Comparison of ENCODE assay signal across 1 cellular context in genomic region chr17:43360739-43361498, GRCh38.
A peak's percentile ranks its signal among the peaks of the same experiment; 100 is the strongest.
TF ChIP-seq lines count a peak whose summit lies in the region.

No MANE protein-coding gene starts in this region.

TF ChIP-seq in HepG2, 621 proteins besides CTCF, POLR2A, EP300 and RAD21 (continued from another document and continues in another):
- TF ChIP-seq, protein P1, sequence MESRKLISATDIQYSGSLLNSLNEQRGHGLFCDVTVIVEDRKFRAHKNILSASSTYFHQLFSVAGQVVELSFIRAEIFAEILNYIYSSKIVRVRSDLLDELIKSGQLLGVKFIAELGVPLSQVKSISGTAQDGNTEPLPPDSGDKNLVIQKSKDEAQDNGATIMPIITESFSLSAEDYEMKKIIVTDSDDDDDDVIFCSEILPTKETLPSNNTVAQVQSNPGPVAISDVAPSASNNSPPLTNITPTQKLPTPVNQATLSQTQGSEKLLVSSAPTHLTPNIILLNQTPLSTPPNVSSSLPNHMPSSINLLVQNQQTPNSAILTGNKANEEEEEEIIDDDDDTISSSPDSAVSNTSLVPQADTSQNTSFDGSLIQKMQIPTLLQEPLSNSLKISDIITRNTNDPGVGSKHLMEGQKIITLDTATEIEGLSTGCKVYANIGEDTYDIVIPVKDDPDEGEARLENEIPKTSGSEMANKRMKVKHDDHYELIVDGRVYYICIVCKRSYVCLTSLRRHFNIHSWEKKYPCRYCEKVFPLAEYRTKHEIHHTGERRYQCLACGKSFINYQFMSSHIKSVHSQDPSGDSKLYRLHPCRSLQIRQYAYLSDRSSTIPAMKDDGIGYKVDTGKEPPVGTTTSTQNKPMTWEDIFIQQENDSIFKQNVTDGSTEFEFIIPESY (CRISPR knock-in tag; IDR thresholded peaks at IDR 0.05) = peak; percentile 72
- TF ChIP-seq, protein P2, sequence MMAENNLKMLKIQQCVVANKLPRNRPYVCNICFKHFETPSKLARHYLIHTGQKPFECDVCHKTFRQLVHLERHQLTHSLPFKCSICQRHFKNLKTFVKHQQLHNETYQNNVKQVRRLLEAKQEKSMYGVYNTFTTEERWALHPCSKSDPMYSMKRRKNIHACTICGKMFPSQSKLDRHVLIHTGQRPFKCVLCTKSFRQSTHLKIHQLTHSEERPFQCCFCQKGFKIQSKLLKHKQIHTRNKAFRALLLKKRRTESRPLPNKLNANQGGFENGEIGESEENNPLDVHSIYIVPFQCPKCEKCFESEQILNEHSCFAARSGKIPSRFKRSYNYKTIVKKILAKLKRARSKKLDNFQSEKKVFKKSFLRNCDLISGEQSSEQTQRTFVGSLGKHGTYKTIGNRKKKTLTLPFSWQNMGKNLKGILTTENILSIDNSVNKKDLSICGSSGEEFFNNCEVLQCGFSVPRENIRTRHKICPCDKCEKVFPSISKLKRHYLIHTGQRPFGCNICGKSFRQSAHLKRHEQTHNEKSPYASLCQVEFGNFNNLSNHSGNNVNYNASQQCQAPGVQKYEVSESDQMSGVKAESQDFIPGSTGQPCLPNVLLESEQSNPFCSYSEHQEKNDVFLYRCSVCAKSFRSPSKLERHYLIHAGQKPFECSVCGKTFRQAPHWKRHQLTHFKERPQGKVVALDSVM (CRISPR knock-in tag; IDR thresholded peaks at IDR 0.05) = peak; percentile 66
- TF ChIP-seq WIZ (CRISPR knock-in tag; IDR thresholded peaks at IDR 0.05) (peak; percentile 46; the same call in 1 of the 2 replicates), TRIM24 (CRISPR knock-in tag; IDR thresholded peaks at IDR 0.05) (no peak), ZNF326 (CRISPR knock-in tag; IDR thresholded peaks at IDR 0.05; ENCODE audit: borderline replicate concordance) (no peak), ZNF567 (CRISPR knock-in tag; IDR thresholded peaks at IDR 0.05; ENCODE audit: borderline replicate concordance) (peak; percentile 93; the same call in 1 of the 2 replicates), BCL3 (CRISPR knock-in tag; IDR thresholded peaks at IDR 0.05) (peak; percentile 69; the same call in 1 of the 2 replicates), MBD4 (IDR thresholded peaks at IDR 0.05; ENCODE audit: borderline replicate concordance, low read length) (peak; percentile 100), MED8 (CRISPR knock-in tag; IDR thresholded peaks at IDR 0.05; ENCODE audit: insufficient replicate concordance) (peak; percentile 99), SIX1 (CRISPR knock-in tag; IDR thresholded peaks at IDR 0.05; ENCODE audit: borderline replicate concordance) (peak; percentile 82; the same call in 1 of the 2 replicates), CCAR2 (optimal IDR thresholded peaks at IDR 0.05; ENCODE audit: low read depth, low read length) (no peak), ZNF33B (CRISPR knock-in tag; IDR thresholded peaks at IDR 0.05) (peak; percentile 71; the same call in 1 of the 2 replicates), ZNF317 (CRISPR knock-in tag; IDR thresholded peaks at IDR 0.05) (peak; percentile 62; the same call in 1 of the 2 replicates), TBX3 (IDR thresholded peaks at IDR 0.05; ENCODE audit: borderline replicate concordance) (peak; percentile 49), SIN3B (IDR thresholded peaks at IDR 0.05; ENCODE audit: low read length) (peak; percentile 69; the same call in 1 of the 2 replicates), EHMT2 (IDR thresholded peaks at IDR 0.05; ENCODE audit: borderline replicate concordance, low read depth, low read length) (no peak), KLF12 (CRISPR knock-in tag; IDR thresholded peaks at IDR 0.05; ENCODE audit: borderline replicate concordance) (no peak), GFI1 (CRISPR knock-in tag; IDR thresholded peaks at IDR 0.05; ENCODE audit: borderline replicate concordance) (peak; percentile 52), ZNF34 (CRISPR knock-in tag; IDR thresholded peaks at IDR 0.05; ENCODE audit: borderline replicate concordance) (peak; percentile 76; the same call in 1 of the 2 replicates)
- TF ChIP-seq, protein P3, sequence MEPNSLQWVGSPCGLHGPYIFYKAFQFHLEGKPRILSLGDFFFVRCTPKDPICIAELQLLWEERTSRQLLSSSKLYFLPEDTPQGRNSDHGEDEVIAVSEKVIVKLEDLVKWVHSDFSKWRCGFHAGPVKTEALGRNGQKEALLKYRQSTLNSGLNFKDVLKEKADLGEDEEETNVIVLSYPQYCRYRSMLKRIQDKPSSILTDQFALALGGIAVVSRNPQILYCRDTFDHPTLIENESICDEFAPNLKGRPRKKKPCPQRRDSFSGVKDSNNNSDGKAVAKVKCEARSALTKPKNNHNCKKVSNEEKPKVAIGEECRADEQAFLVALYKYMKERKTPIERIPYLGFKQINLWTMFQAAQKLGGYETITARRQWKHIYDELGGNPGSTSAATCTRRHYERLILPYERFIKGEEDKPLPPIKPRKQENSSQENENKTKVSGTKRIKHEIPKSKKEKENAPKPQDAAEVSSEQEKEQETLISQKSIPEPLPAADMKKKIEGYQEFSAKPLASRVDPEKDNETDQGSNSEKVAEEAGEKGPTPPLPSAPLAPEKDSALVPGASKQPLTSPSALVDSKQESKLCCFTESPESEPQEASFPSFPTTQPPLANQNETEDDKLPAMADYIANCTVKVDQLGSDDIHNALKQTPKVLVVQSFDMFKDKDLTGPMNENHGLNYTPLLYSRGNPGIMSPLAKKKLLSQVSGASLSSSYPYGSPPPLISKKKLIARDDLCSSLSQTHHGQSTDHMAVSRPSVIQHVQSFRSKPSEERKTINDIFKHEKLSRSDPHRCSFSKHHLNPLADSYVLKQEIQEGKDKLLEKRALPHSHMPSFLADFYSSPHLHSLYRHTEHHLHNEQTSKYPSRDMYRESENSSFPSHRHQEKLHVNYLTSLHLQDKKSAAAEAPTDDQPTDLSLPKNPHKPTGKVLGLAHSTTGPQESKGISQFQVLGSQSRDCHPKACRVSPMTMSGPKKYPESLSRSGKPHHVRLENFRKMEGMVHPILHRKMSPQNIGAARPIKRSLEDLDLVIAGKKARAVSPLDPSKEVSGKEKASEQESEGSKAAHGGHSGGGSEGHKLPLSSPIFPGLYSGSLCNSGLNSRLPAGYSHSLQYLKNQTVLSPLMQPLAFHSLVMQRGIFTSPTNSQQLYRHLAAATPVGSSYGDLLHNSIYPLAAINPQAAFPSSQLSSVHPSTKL (CRISPR knock-in tag; IDR thresholded peaks at IDR 0.05) = peak; percentile 75
- TF ChIP-seq, protein P4, sequence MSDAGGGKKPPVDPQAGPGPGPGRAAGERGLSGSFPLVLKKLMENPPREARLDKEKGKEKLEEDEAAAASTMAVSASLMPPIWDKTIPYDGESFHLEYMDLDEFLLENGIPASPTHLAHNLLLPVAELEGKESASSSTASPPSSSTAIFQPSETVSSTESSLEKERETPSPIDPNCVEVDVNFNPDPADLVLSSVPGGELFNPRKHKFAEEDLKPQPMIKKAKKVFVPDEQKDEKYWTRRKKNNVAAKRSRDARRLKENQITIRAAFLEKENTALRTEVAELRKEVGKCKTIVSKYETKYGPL (CRISPR knock-in tag; IDR thresholded peaks at IDR 0.05) = peak; percentile 83
- TF ChIP-seq, protein P5, sequence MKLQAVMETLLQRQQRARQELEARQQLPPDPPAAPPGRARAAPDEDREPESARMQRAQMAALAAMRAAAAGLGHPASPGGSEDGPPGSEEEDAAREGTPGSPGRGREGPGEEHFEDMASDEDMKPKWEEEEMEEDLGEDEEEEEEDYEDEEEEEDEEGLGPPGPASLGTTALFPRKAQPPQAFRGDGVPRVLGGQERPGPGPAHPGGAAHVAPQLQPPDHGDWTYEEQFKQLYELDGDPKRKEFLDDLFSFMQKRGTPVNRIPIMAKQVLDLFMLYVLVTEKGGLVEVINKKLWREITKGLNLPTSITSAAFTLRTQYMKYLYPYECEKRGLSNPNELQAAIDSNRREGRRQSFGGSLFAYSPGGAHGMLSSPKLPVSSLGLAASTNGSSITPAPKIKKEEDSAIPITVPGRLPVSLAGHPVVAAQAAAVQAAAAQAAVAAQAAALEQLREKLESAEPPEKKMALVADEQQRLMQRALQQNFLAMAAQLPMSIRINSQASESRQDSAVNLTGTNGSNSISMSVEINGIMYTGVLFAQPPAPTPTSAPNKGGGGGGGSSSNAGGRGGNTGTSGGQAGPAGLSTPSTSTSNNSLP (IDR thresholded peaks at IDR 0.05; ENCODE audit: low read depth, low read length) = 0 out of 2 replicates have a peak, but pooled peaks have one; percentile 39
- TF ChIP-seq, protein P6, sequence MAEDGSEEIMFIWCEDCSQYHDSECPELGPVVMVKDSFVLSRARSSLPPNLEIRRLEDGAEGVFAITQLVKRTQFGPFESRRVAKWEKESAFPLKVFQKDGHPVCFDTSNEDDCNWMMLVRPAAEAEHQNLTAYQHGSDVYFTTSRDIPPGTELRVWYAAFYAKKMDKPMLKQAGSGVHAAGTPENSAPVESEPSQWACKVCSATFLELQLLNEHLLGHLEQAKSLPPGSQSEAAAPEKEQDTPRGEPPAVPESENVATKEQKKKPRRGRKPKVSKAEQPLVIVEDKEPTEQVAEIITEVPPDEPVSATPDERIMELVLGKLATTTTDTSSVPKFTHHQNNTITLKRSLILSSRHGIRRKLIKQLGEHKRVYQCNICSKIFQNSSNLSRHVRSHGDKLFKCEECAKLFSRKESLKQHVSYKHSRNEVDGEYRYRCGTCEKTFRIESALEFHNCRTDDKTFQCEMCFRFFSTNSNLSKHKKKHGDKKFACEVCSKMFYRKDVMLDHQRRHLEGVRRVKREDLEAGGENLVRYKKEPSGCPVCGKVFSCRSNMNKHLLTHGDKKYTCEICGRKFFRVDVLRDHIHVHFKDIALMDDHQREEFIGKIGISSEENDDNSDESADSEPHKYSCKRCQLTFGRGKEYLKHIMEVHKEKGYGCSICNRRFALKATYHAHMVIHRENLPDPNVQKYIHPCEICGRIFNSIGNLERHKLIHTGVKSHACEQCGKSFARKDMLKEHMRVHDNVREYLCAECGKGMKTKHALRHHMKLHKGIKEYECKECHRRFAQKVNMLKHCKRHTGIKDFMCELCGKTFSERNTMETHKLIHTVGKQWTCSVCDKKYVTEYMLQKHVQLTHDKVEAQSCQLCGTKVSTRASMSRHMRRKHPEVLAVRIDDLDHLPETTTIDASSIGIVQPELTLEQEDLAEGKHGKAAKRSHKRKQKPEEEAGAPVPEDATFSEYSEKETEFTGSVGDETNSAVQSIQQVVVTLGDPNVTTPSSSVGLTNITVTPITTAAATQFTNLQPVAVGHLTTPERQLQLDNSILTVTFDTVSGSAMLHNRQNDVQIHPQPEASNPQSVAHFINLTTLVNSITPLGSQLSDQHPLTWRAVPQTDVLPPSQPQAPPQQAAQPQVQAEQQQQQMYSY (CRISPR knock-in tag; IDR thresholded peaks at IDR 0.05) = no peak; the same call in 1 of the 2 replicates
- TF ChIP-seq, protein P7, sequence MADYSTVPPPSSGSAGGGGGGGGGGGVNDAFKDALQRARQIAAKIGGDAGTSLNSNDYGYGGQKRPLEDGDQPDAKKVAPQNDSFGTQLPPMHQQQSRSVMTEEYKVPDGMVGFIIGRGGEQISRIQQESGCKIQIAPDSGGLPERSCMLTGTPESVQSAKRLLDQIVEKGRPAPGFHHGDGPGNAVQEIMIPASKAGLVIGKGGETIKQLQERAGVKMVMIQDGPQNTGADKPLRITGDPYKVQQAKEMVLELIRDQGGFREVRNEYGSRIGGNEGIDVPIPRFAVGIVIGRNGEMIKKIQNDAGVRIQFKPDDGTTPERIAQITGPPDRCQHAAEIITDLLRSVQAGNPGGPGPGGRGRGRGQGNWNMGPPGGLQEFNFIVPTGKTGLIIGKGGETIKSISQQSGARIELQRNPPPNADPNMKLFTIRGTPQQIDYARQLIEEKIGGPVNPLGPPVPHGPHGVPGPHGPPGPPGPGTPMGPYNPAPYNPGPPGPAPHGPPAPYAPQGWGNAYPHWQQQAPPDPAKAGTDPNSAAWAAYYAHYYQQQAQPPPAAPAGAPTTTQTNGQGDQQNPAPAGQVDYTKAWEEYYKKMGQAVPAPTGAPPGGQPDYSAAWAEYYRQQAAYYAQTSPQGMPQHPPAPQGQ (CRISPR knock-in tag; IDR thresholded peaks at IDR 0.05; ENCODE audit: borderline replicate concordance) = peak; percentile 100
- TF ChIP-seq, protein P8, sequence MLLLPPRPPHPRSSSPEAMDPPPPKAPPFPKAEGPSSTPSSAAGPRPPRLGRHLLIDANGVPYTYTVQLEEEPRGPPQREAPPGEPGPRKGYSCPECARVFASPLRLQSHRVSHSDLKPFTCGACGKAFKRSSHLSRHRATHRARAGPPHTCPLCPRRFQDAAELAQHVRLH (CRISPR knock-in tag; IDR thresholded peaks at IDR 0.05; ENCODE audit: borderline replicate concordance, low read depth) = peak; percentile 95
- TF ChIP-seq, protein P9, sequence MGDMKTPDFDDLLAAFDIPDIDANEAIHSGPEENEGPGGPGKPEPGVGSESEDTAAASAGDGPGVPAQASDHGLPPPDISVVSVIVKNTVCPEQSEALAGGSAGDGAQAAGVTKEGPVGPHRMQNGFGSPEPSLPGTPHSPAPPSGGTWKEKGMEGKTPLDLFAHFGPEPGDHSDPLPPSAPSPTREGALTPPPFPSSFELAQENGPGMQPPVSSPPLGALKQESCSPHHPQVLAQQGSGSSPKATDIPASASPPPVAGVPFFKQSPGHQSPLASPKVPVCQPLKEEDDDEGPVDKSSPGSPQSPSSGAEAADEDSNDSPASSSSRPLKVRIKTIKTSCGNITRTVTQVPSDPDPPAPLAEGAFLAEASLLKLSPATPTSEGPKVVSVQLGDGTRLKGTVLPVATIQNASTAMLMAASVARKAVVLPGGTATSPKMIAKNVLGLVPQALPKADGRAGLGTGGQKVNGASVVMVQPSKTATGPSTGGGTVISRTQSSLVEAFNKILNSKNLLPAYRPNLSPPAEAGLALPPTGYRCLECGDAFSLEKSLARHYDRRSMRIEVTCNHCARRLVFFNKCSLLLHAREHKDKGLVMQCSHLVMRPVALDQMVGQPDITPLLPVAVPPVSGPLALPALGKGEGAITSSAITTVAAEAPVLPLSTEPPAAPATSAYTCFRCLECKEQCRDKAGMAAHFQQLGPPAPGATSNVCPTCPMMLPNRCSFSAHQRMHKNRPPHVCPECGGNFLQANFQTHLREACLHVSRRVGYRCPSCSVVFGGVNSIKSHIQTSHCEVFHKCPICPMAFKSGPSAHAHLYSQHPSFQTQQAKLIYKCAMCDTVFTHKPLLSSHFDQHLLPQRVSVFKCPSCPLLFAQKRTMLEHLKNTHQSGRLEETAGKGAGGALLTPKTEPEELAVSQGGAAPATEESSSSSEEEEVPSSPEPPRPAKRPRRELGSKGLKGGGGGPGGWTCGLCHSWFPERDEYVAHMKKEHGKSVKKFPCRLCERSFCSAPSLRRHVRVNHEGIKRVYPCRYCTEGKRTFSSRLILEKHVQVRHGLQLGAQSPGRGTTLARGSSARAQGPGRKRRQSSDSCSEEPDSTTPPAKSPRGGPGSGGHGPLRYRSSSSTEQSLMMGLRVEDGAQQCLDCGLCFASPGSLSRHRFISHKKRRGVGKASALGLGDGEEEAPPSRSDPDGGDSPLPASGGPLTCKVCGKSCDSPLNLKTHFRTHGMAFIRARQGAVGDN (CRISPR knock-in tag; IDR thresholded peaks at IDR 0.05) = peak; percentile 79
- TF ChIP-seq, protein P10, sequence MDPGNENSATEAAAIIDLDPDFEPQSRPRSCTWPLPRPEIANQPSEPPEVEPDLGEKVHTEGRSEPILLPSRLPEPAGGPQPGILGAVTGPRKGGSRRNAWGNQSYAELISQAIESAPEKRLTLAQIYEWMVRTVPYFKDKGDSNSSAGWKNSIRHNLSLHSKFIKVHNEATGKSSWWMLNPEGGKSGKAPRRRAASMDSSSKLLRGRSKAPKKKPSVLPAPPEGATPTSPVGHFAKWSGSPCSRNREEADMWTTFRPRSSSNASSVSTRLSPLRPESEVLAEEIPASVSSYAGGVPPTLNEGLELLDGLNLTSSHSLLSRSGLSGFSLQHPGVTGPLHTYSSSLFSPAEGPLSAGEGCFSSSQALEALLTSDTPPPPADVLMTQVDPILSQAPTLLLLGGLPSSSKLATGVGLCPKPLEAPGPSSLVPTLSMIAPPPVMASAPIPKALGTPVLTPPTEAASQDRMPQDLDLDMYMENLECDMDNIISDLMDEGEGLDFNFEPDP (CRISPR knock-in tag; conservative IDR thresholded peaks at IDR 0.05) = no peak
